In genomic region chr7:30887464-30887872, GRCh38 we compare ENCODE assay signal across 18 cellular contexts. TPM values are rescaled to one million over a fixed set of nuclear protein-coding genes. Genes with fewer than 3 reads are reported as not detected.
DNase-seq lines count a peak whose midpoint lies in the region; ATAC-seq, FAIRE-seq and TF ChIP-seq lines count a peak whose summit lies in the region.
"Had no signal": no experiment of that assay in that cellular context is flagged by ENCODE, and none has a peak within 500 bp of the region (broad histone marks: within the 10 kb centered on the region; RNA-seq: fewer than 3 reads in every experiment).

No MANE protein-coding gene starts in this region.

- no peak overlapping the region for H3K18ac ChIP-seq in mesenchymal stem cell (ENCODE audit: low read depth in 1 of 2, low read length in 2 of 2)

- intact Hi-C loops in breast epithelium (cut with DNase I; ENCODE audit: low total_unique reads) (no loop called here), mammary epithelial cell (cut with micrococcal nuclease) (no loop called here)

- no peaks in the 10 kb centered on the region for H3K79me1 ChIP-seq in mesenchymal stem cell (replicated peaks; ENCODE audit: low read length, poor library complexity, severe bottlenecking)

- in situ Hi-C loops in mammary epithelial cell (cut with MboI; ENCODE audit: low sequenced_read_pairs in 2 of 2) = no loop called here

- peak overlapping the region; percentile 41 for H2BK15ac ChIP-seq in mesenchymal stem cell (ENCODE audit: low read depth, poor library complexity, severe bottlenecking)

- H3K4me1 ChIP-seq in breast epithelium (peaks cover 4% of the 10 kb centered on the region in 2 donors), mammary epithelial cell (ENCODE audit: insufficient read depth, low read length) (no peaks in the 10 kb centered on the region), mesenchymal stem cell (ENCODE audit: control insufficient read depth, insufficient read depth, low read depth, low read length) (peaks cover 39% of the 10 kb centered on the region)
- H3K4me1 ChIP-seq: Peyer's patch had no signal

- no peak overlapping the region for H4K91ac ChIP-seq in mesenchymal stem cell (ENCODE audit: low read length)

- H3K27me3 ChIP-seq in breast epithelium (no peaks in the 10 kb centered on the region), mammary epithelial cell (ENCODE audit: insufficient read depth, low read length) (no peaks in the 10 kb centered on the region), mesenchymal stem cell (ENCODE audit: control insufficient read depth in 1 of 2, insufficient read depth in 1 of 2, low read length in 2 of 2) (no peaks in the 10 kb centered on the region)
- H3K27me3 ChIP-seq: Peyer's patch, uterus had no signal

- H3K27me3 Mint-ChIP-seq in WTC11 (ENCODE audit: low read depth) = no peaks in the 10 kb centered on the region
- H3K27me3 Mint-ChIP-seq: stimulated activated naive B cell treated with anti-CD40 and anti-IgM and Interleukin-4, amounts not matched to agents 10 μg/mL and 1 μg/mL and 100 μg/mL, for 72 hours had no signal

- H3K9ac ChIP-seq in mammary epithelial cell (ENCODE audit: insufficient read depth, low read length) (no peak overlapping the region), mesenchymal stem cell (ENCODE audit: low read length) (no peak overlapping the region)

- H3K4ac ChIP-seq in mesenchymal stem cell (ENCODE audit: low read depth in 1 of 2, low read length in 2 of 2) = no peak overlapping the region

- no peaks in the 10 kb centered on the region for H4K20me1 ChIP-seq in mammary epithelial cell (ENCODE audit: insufficient read depth, low read length)

- peaks cover 18% of the 10 kb centered on the region for H3K4me1 Mint-ChIP-seq in WTC11
- H3K4me1 Mint-ChIP-seq: activated naive CD8-positive, alpha-beta T cell treated with anti-CD3 and anti-CD28 coated beads, Interleukin-2, amount 10 ng/mL, durations not matched to agents 7 days and 5 days had no signal

- no peak overlapping the region for H4K8ac ChIP-seq in mesenchymal stem cell (ENCODE audit: low read length)

- WGBS in mammary epithelial cell (ENCODE audit: low coverage, missing lambda C conversion rate) = 20% methylated on average over 7 of the region's 10 CpGs
- WGBS in mesenchymal stem cell = 77% methylated on average over 10 of the region's 10 CpGs

- H3K79me2 ChIP-seq in mammary epithelial cell (ENCODE audit: insufficient read depth, low read length) = no peaks in the 10 kb centered on the region

- TF ChIP-seq POLR2A in breast epithelium (IDR thresholded peaks at IDR 0.05) = no peak

- H2AK5ac ChIP-seq in mesenchymal stem cell (ENCODE audit: low read length, severe bottlenecking) = peak overlapping the region; percentile 46

- FAIRE-seq in urothelium cell line (lab: Jason Lieb, UNC) = peak; percentile 52
- FAIRE-seq: frontal cortex had no signal

- H3K4me3 ChIP-seq in breast epithelium (no peak overlapping the region), mammary epithelial cell (replicated peaks in 1 of 3; ENCODE audit: insufficient read depth in 1 of 3, low read depth in 2 of 3, low read length in 3 of 3) (no peak overlapping the region), mesenchymal stem cell (ENCODE audit: insufficient read depth in 1 of 2, low read depth in 1 of 2, low read length in 2 of 2) (no peak overlapping the region)
- H3K4me3 ChIP-seq: Peyer's patch, uterus had no signal

- H3K4me3 Mint-ChIP-seq in WTC11 = no peak overlapping the region
- H3K4me3 Mint-ChIP-seq: activated naive CD8-positive, alpha-beta T cell treated with anti-CD3 and anti-CD28 coated beads, Interleukin-2, amount 10 ng/mL, durations not matched to agents 7 days and 5 days; activated T-cell treated with anti-CD3 and anti-CD28 coated beads, Interleukin-2, amount 50 U/mL, for 4 hours; stimulated activated naive B cell treated with anti-CD40 and anti-IgM and Interleukin-4, amounts not matched to agents 10 μg/mL and 1 μg/mL and 100 μg/mL, for 72 hours had no signal

- no peak overlapping the region for H2AFZ ChIP-seq in mammary epithelial cell (ENCODE audit: low read depth, low read length)
- no peak overlapping the region for H2AFZ ChIP-seq in mesenchymal stem cell (ENCODE audit: low read depth, low read length)

- peak overlapping the region; percentile 63 to 73 for H3K27ac ChIP-seq in breast epithelium
- H3K27ac ChIP-seq in mammary epithelial cell (ENCODE audit: insufficient read depth, low read depth, low read length) = no peak overlapping the region
- H3K27ac ChIP-seq in mesenchymal stem cell (ENCODE audit: low read length, poor library complexity, severe bottlenecking) = no peak overlapping the region
- H3K27ac ChIP-seq: Peyer's patch had no signal

- H3K23ac ChIP-seq in mesenchymal stem cell (ENCODE audit: low read length in 2 of 2) = no peak overlapping the region

- H2BK12ac ChIP-seq in mesenchymal stem cell (ENCODE audit: low read length in 2 of 2) = no peak overlapping the region

- dilution Hi-C loops in mammary epithelial cell (cut with HindIII; ENCODE audit: low sequenced_read_pairs) = no loop called here

- H3K4me2 ChIP-seq in mammary epithelial cell (ENCODE audit: insufficient read depth, low read depth, low read length) = no peak overlapping the region
- H3K4me2 ChIP-seq in mesenchymal stem cell (ENCODE audit: low read length, poor library complexity, severe bottlenecking) = no peak overlapping the region

- no peak overlapping the region for H2BK120ac ChIP-seq in mesenchymal stem cell (ENCODE audit: low read depth, low read length)

- CTCF ChIA-PET in mammary epithelial cell (lab: Charles Lee; ENCODE audit: low non-redundant PET) = no interaction called here
- CTCF ChIA-PET in WTC11 (lab: Charles Lee) = interaction anchor here (1.3 to 2.6 kb wide), 3 partner anchors 21 to 235 kb away, joined by 4 to 9 read pairs (median 7); no protein-coding TSS in a partner anchor
- CTCF ChIA-PET in GM10248 (lab: Yijun Ruan, JAX) = no interaction called here

- DNase-seq in breast epithelium (ENCODE audit: low spot score in 2 of 2) (no peak), mammary epithelial cell (no peak), WTC11 (ENCODE audit: low spot score) (no peak), mesenchymal stem cell (no peak), urothelium cell line (ENCODE audit: low spot score) (no peak), NCI-H1436 (lab: John Stamatoyannopoulos, UW) (no peak), GM10248 (ENCODE audit: extremely low spot score) (no peak)
- DNase-seq: activated CD4-positive, alpha-beta T cell treated with anti-CD3 and anti-CD28 coated beads, Interleukin-2, amount 50 U/mL, for 48 hours; activated naive CD8-positive, alpha-beta T cell treated with anti-CD3 and anti-CD28 coated beads, Interleukin-2, amount 10 ng/mL, durations not matched to agents 7 days and 5 days; activated T-cell treated with anti-CD3 and anti-CD28 coated beads, Interleukin-2, amount 50 U/mL, for 4 hours; central memory CD4-positive, alpha-beta T cell; IMR-90; Peyer's patch; stimulated activated naive B cell treated with anti-CD40 and anti-IgM and Interleukin-4, amounts not matched to agents 10 μg/mL and 1 μg/mL and 100 μg/mL, for 72 hours; uterus had no signal

- no peak for TF ChIP-seq CTCF in breast epithelium (IDR thresholded peaks at IDR 0.05)
- TF ChIP-seq CTCF in mammary epithelial cell (conservative IDR thresholded peaks at IDR 0.05 in 1 of 2, IDR thresholded peaks at IDR 0.05 in 1 of 2; ENCODE audit: extremely low read depth in 1 of 2, insufficient read depth in 1 of 2, low read depth in 1 of 2, low read length in 2 of 2) = no peak
- no peak for TF ChIP-seq CTCF in WTC11 (IDR thresholded peaks at IDR 0.05)
- no peak for TF ChIP-seq CTCF in GM10248 (IDR thresholded peaks at IDR 0.05; ENCODE audit: control extremely low read depth, extremely low read depth, low read depth, missing control alignments)

- no peak overlapping the region for H3K27ac Mint-ChIP-seq in WTC11
- H3K27ac Mint-ChIP-seq: activated naive CD8-positive, alpha-beta T cell treated with anti-CD3 and anti-CD28 coated beads, Interleukin-2, amount 10 ng/mL, durations not matched to agents 7 days and 5 days; stimulated activated naive B cell treated with anti-CD40 and anti-IgM and Interleukin-4, amounts not matched to agents 10 μg/mL and 1 μg/mL and 100 μg/mL, for 72 hours had no signal

- H2BK5ac ChIP-seq in mesenchymal stem cell (ENCODE audit: low read depth, low read length, poor library complexity, severe bottlenecking) = no peak overlapping the region

- no peaks in the 10 kb centered on the region for H3K9me3 Mint-ChIP-seq in WTC11
- H3K9me3 Mint-ChIP-seq: activated naive CD8-positive, alpha-beta T cell treated with anti-CD3 and anti-CD28 coated beads, Interleukin-2, amount 10 ng/mL, durations not matched to agents 7 days and 5 days had no signal

- no peak overlapping the region for H3K14ac ChIP-seq in mesenchymal stem cell (ENCODE audit: low read length in 2 of 2)

- H3K9me3 ChIP-seq in breast epithelium = no peaks in the 10 kb centered on the region
- no peaks in the 10 kb centered on the region for H3K9me3 ChIP-seq in mammary epithelial cell (replicated peaks; ENCODE audit: insufficient read depth, low read length)
- no peaks in the 10 kb centered on the region for H3K9me3 ChIP-seq in mesenchymal stem cell (ENCODE audit: control insufficient read depth, low read length)
- H3K9me3 ChIP-seq: Peyer's patch, uterus had no signal

- POLR2A ChIA-PET in WTC11 (lab: Charles Lee) = no interaction called here
- POLR2A ChIA-PET in GM10248 (lab: Yijun Ruan, JAX) = no interaction called here

- ATAC-seq in WTC11 (peak; percentile 35; the same call in 1 of the 2 replicates), GM18511 (IDR thresholded peaks at IDR 0.05; ENCODE audit: unreplicated experiment) (no peak)
- ATAC-seq: activated T-cell treated with anti-CD3 and anti-CD28 coated beads, Interleukin-2, amount 50 U/mL, for 4 hours; HCT116; stimulated activated naive B cell treated with anti-CD40 and anti-IgM and Interleukin-4, amounts not matched to agents 10 μg/mL and 1 μg/mL and 100 μg/mL, for 72 hours had no signal

- no TSS peak for BruUV-seq in mammary epithelial cell (replicated peaks; lab: Mats Ljungman, UMichigan)

- no peaks in the 10 kb centered on the region for H3K36me3 Mint-ChIP-seq in WTC11
- H3K36me3 Mint-ChIP-seq: activated naive CD8-positive, alpha-beta T cell treated with anti-CD3 and anti-CD28 coated beads, Interleukin-2, amount 10 ng/mL, durations not matched to agents 7 days and 5 days had no signal

- H3K36me3 ChIP-seq in breast epithelium (no peaks in the 10 kb centered on the region), mammary epithelial cell (ENCODE audit: insufficient read depth, low read length) (no peaks in the 10 kb centered on the region), mesenchymal stem cell (ENCODE audit: control insufficient read depth in 1 of 2, insufficient read depth in 2 of 2, low read depth in 1 of 2, low read length in 2 of 2) (peaks cover 23 to 29% of the 10 kb centered on the region in 2 experiments)
- H3K36me3 ChIP-seq: Peyer's patch, uterus had no signal

TF ChIP-seq in WTC11, 78 proteins besides CTCF, POLR2A, EP300 and RAD21:
- TF ChIP-seq ZNF423 (CRISPR knock-in tag; IDR thresholded peaks at IDR 0.05) = 0 out of 2 replicates have a peak, but pooled peaks have one; percentile 34
- no peak for TF ChIP-seq SOX15 (CRISPR knock-in tag; IDR thresholded peaks at IDR 0.05)

RNA-seq across cellular contexts. Expression of gene AQP1, which starts 24.2 kb away (rescaled TPM):
- total RNA-seq in breast epithelium = 100 to 1,000 TPM; 132 to 213 (median 177) TPM
- under 1 TPM in 1 of 2 donors, not detected in 1; 0.17 TPM for total RNA-seq in mammary epithelial cell
- 0.05 TPM for polyA plus RNA-seq in mammary epithelial cell
- not detected for polyA minus RNA-seq in mammary epithelial cell
- total RNA-seq in WTC11 (2021) = 0.81 to 1.4 TPM (median 1.1 TPM) in 3 replicates
- polyA plus RNA-seq in mesenchymal stem cell (2013, experiment 1 of 2) = 1.0 TPM
- 0.86 TPM for polyA plus RNA-seq in mesenchymal stem cell (2013, experiment 2 of 2)

Comparison
In these comparisons a context has a peak if more than half of its experiments do, and no peak if none do; other contexts are left out.
1. H3K27ac ChIP-seq: peak in breast epithelium (2 of 2); none in mammary epithelial cell (single experiment) and mesenchymal stem cell (single experiment).
2. RNA of gene AQP1, which starts 24.2 kb away (total RNA-seq): 132 to 213 TPM in breast epithelium; 0.81 to 1.4 TPM in WTC11 and 0.17 TPM in mammary epithelial cell; every median in the first group is over 10 times any median in the second.